In the genomic region with DNA sequence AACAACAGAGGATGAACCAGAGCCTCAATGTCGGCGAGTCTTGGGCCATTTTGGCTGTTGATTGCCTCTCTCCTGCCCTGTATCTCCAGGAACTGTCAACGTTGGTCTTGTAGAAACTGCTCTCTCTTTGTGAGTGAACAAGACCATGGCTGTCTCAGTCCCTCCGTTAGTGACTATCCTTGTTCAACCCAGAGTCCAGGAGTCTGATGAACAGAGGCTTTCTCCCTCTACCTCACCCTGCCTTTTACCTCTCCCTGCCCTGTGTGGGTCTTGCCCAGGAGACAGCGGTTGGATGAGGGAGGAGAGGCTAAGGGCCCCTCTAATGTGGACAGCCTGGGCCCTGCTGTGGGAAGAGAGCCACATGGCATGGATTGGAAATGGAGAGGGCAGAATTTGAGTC, we compare ENCODE assay signal across 18 cellular contexts. TPM values are rescaled to one million over a fixed set of nuclear protein-coding genes. Genes with fewer than 3 reads are reported as not detected.
DNase-seq lines count a peak whose midpoint lies in the region; ATAC-seq and TF ChIP-seq lines count a peak whose summit lies in the region.
"Had no signal": no experiment of that assay in that cellular context is flagged by ENCODE, and none has a peak within 500 bp of the region (broad histone marks: within the 10 kb centered on the region; RNA-seq: fewer than 3 reads in every experiment).

No MANE protein-coding gene starts in this region.

- no peak overlapping the region for H3K4ac ChIP-seq in mesendoderm (ENCODE audit: low read depth, low read length)

- H4K20me1 ChIP-seq in BLaER1 treated with 17β-estradiol and CSF1 and Interleukin-3, amounts not matched to agents 10 nM and 100 nM: peaks cover 66 to 100% (median 95%) of the 10 kb centered on the region in 11 experiments

- POLR2A ChIA-PET in CD4-positive, alpha-beta T cell (lab: Charles Lee): interaction anchor here (1.4 to 3.8 kb wide), 3 partner anchors 13 to 30 kb away, joined by 3 to 32 read pairs (median 3); no protein-coding TSS in a partner anchor

- CTCF ChIA-PET in CD4-positive, alpha-beta T cell (lab: Charles Lee): interaction anchor here (1.2 to 2.6 kb wide), 3 partner anchors 10 to 65 kb away, joined by 3 to 9 read pairs (median 4); no protein-coding TSS in a partner anchor

- H3K56ac ChIP-seq in mesendoderm (ENCODE audit: low read length): peak overlapping the region; percentile 26

- no peaks in the 10 kb centered on the region for H3K9me3 ChIP-seq in BLaER1 treated with 17β-estradiol and CSF1 and Interleukin-3, amounts not matched to agents 10 nM and 100 nM (replicated peaks in 1 of 11)
- no peaks in the 10 kb centered on the region for H3K9me3 ChIP-seq in CD4-positive, alpha-beta T cell (ENCODE audit: control insufficient read depth, low read length)
- no peaks in the 10 kb centered on the region for H3K9me3 ChIP-seq in upper lobe of right lung
- H3K9me3 ChIP-seq: adrenal gland, SJSA1 had no signal

- H2AK5ac ChIP-seq in mesendoderm (ENCODE audit: low read length): no peak overlapping the region

- peak overlapping the region; percentile 67 to 90 (median 81) for H3K4me2 ChIP-seq in BLaER1 treated with 17β-estradiol and CSF1 and Interleukin-3, amounts not matched to agents 10 nM and 100 nM
- H3K4me2 ChIP-seq in mesendoderm (ENCODE audit: low read length): no peak overlapping the region

- H3K4me3 ChIP-seq in BLaER1 treated with 17β-estradiol and CSF1 and Interleukin-3, amounts not matched to agents 10 nM and 100 nM: no peak overlapping the region
- H3K4me3 ChIP-seq in mesendoderm (ENCODE audit: low read length) (no peak overlapping the region), upper lobe of right lung (no peak overlapping the region)
- H3K4me3 ChIP-seq: adrenal gland, K562, SJSA1 had no signal

- TF ChIP-seq CTCF in CD4-positive, alpha-beta T cell (IDR thresholded peaks at IDR 0.05): no peak
- TF ChIP-seq CTCF in upper lobe of right lung (IDR thresholded peaks at IDR 0.05): no peak

- no peaks in the 10 kb centered on the region for H3K9me3 Mint-ChIP-seq in CD4-positive, alpha-beta T cell
- H3K9me3 Mint-ChIP-seq in activated T-helper 17 cell treated with anti-CD3 and anti-CD28 coated beads, Interleukin-2, amount 50 U/mL, for 72 hours: no peaks in the 10 kb centered on the region

- H4K8ac ChIP-seq in mesendoderm (ENCODE audit: low read depth, low read length): no peak overlapping the region

- H2BK15ac ChIP-seq in mesendoderm (replicated peaks; ENCODE audit: low read depth): no peak overlapping the region

- H3K27ac Mint-ChIP-seq in CD4-positive, alpha-beta T cell: peak overlapping the region; percentile 72
- peak overlapping the region; percentile 82 for H3K27ac Mint-ChIP-seq in activated T-helper 17 cell treated with anti-CD3 and anti-CD28 coated beads, Interleukin-2, amount 50 U/mL, for 72 hours

- no peak overlapping the region for H4K5ac ChIP-seq in mesendoderm (ENCODE audit: low read length)

- ATAC-seq in CD4-positive, alpha-beta T cell (ENCODE audit: poor library complexity): no peak
- no peak for ATAC-seq in activated T-helper 17 cell treated with anti-CD3 and anti-CD28 coated beads, Interleukin-2, amount 50 U/mL, for 72 hours (replicated peaks)
- no peak for ATAC-seq in upper lobe of right lung
- no peak for ATAC-seq in HG03280 (IDR thresholded peaks at IDR 0.05; ENCODE audit: unreplicated experiment)
- ATAC-seq in GM18502 (IDR thresholded peaks at IDR 0.05; ENCODE audit: poor library complexity, unreplicated experiment): no peak
- ATAC-seq: esophagus mucosa, K562, Panc1 had no signal

- H2BK5ac ChIP-seq in mesendoderm (ENCODE audit: low read length): no peak overlapping the region

- peaks cover 85% of the 10 kb centered on the region for H3K79me2 ChIP-seq in mesendoderm (ENCODE audit: control insufficient read depth, insufficient read depth, low read length)

- peak in 1 of 10 experiments; percentile 12 for DNase-seq in CD4-positive, alpha-beta T cell
- DNase-seq in mesendoderm: no peak
- DNase-seq in upper lobe of right lung: no peak
- DNase-seq: adrenal gland; midbrain; NCI-H187 treated with DMSO at 0.1 percent for 48 hours; NCI-H226; retina; stimulated activated CD4-positive, alpha-beta T cell treated with anti-CD3 and anti-CD28 coated beads, Interleukin-12 subunit alpha, Interleukin-12 subunit beta, amount 100 ng/mL, for 4 hours; T1000 had no signal

- H3K4me1 ChIP-seq in BLaER1 treated with 17β-estradiol and CSF1 and Interleukin-3, amounts not matched to agents 10 nM and 100 nM: peaks cover 52 to 97% (median 86%) of the 10 kb centered on the region in 10 experiments
- H3K4me1 ChIP-seq in mesendoderm (ENCODE audit: control insufficient read depth, low read depth, low read length): peaks cover 23% of the 10 kb centered on the region
- peaks cover 56% of the 10 kb centered on the region for H3K4me1 ChIP-seq in upper lobe of right lung
- H3K4me1 ChIP-seq: SJSA1 had no signal

- H3K27ac ChIP-seq in BLaER1 treated with 17β-estradiol and CSF1 and Interleukin-3, amounts not matched to agents 10 nM and 100 nM: no peak overlapping the region
- no peak overlapping the region for H3K27ac ChIP-seq in CD4-positive, alpha-beta T cell (ENCODE audit: low read depth, low read length)
- H3K27ac ChIP-seq in mesendoderm (ENCODE audit: low read depth, low read length) (no peak overlapping the region), upper lobe of right lung (no peak overlapping the region)
- H3K27ac ChIP-seq: adrenal gland, SJSA1 had no signal

- H3K9ac ChIP-seq in BLaER1 treated with 17β-estradiol and CSF1 and Interleukin-3, amounts not matched to agents 10 nM and 100 nM: 0 out of 22 replicates have a peak overlapping the region, but pooled peaks of 1 of the 11 experiments have one; percentile 14
- H3K9ac ChIP-seq in mesendoderm (ENCODE audit: low read length): no peak overlapping the region

- no CpG with 5 or more reads among the region's 5 CpGs for WGBS in mesendoderm (ENCODE audit: extremely low coverage, insufficient coverage, low lambda C conversion rate)

- no peaks in the 10 kb centered on the region for H3K27me3 Mint-ChIP-seq in CD4-positive, alpha-beta T cell
- no peaks in the 10 kb centered on the region for H3K27me3 Mint-ChIP-seq in activated T-helper 17 cell treated with anti-CD3 and anti-CD28 coated beads, Interleukin-2, amount 50 U/mL, for 72 hours

- H3K18ac ChIP-seq in mesendoderm (ENCODE audit: low read length): no peak overlapping the region

- H3K36me3 Mint-ChIP-seq in CD4-positive, alpha-beta T cell (ENCODE audit: low read depth): peaks cover 15% of the 10 kb centered on the region
- H3K36me3 Mint-ChIP-seq in activated T-helper 17 cell treated with anti-CD3 and anti-CD28 coated beads, Interleukin-2, amount 50 U/mL, for 72 hours (ENCODE audit: low read depth): no peaks in the 10 kb centered on the region

- intact Hi-C loops in CD4-positive, alpha-beta T cell (cut with DNase I, micrococcal nuclease): no loop called here
- intact Hi-C loops in upper lobe of right lung (cut with DNase I): no loop called here

- H3K4me1 Mint-ChIP-seq in CD4-positive, alpha-beta T cell (ENCODE audit: low read depth): peaks cover 99% of the 10 kb centered on the region
- peaks cover 78% of the 10 kb centered on the region for H3K4me1 Mint-ChIP-seq in activated T-helper 17 cell treated with anti-CD3 and anti-CD28 coated beads, Interleukin-2, amount 50 U/mL, for 72 hours

- H2BK120ac ChIP-seq in mesendoderm (ENCODE audit: low read depth, low read length): no peak overlapping the region

- 0 out of 22 replicates have a peak, but pooled peaks cover 0 to 5% (median 0%) of the 10 kb centered on the region in 11 experiments for H3K36me3 ChIP-seq in BLaER1 treated with 17β-estradiol and CSF1 and Interleukin-3, amounts not matched to agents 10 nM and 100 nM
- no peaks in the 10 kb centered on the region for H3K36me3 ChIP-seq in mesendoderm (ENCODE audit: control insufficient read depth, insufficient read depth, low read length)
- no peaks in the 10 kb centered on the region for H3K36me3 ChIP-seq in upper lobe of right lung
- H3K36me3 ChIP-seq: adrenal gland, SJSA1 had no signal

- H3K79me1 ChIP-seq in mesendoderm (ENCODE audit: low read length): peaks cover 69% of the 10 kb centered on the region

- H3K27me3 ChIP-seq in BLaER1 treated with 17β-estradiol and CSF1 and Interleukin-3, amounts not matched to agents 10 nM and 100 nM: no peaks in the 10 kb centered on the region
- H3K27me3 ChIP-seq in CD4-positive, alpha-beta T cell (ENCODE audit: control insufficient read depth, insufficient read depth, low read length): no peaks in the 10 kb centered on the region
- H3K27me3 ChIP-seq in mesendoderm (ENCODE audit: insufficient read depth, low read length, poor library complexity): no peaks in the 10 kb centered on the region
- H3K27me3 ChIP-seq in upper lobe of right lung: no peaks in the 10 kb centered on the region
- H3K27me3 ChIP-seq: adrenal gland, SJSA1 had no signal

- peak overlapping the region; percentile 25 for H3K4me3 Mint-ChIP-seq in CD4-positive, alpha-beta T cell
- H3K4me3 Mint-ChIP-seq in activated T-helper 17 cell treated with anti-CD3 and anti-CD28 coated beads, Interleukin-2, amount 50 U/mL, for 72 hours: peak overlapping the region; percentile 67

- no peak overlapping the region for H3K23ac ChIP-seq in mesendoderm (ENCODE audit: low read length)

RNA-seq across cellular contexts. Expression of a gene that starts 32.8 kb away (rescaled TPM):
- 10 to 100 TPM; 86.4 to 89.2 TPM for total RNA-seq in CD4-positive, alpha-beta T cell
- 10 to 100 TPM; 66.4 to 74.8 TPM for total RNA-seq in activated T-helper 17 cell treated with anti-CD3 and anti-CD28 coated beads, Interleukin-2, amount 50 U/mL, for 72 hours
- polyA plus RNA-seq in mesendoderm (2013, experiment 1 of 2): 11.4 TPM
- 10.8 TPM for polyA plus RNA-seq in mesendoderm (2013, experiment 2 of 2)
- 35.0 TPM for total RNA-seq in upper lobe of right lung
